25 cellular contexts compared by ENCODE assay signal in genomic region chr2:186135697-186136096, GRCh38.
DNase-seq lines count a peak whose midpoint lies in the region; ATAC-seq, FAIRE-seq and TF ChIP-seq lines count a peak whose summit lies in the region.
"Had no signal": no experiment of that assay in that cellular context is flagged by ENCODE, and none has a peak within 500 bp of the region (broad histone marks: within the 10 kb centered on the region; RNA-seq: fewer than 3 reads in every experiment).

No MANE protein-coding gene starts in this region.

- H3K9me3 ChIP-seq in GM23248 (ENCODE audit: low read depth) = no peaks in the 10 kb centered on the region
- H3K9me3 ChIP-seq in astrocyte (ENCODE audit: insufficient read depth, low read depth, low read length) = no peaks in the 10 kb centered on the region
- no peaks in the 10 kb centered on the region for H3K9me3 ChIP-seq in left ventricle myocardium inferior (replicated peaks)
- no peaks in the 10 kb centered on the region for H3K9me3 ChIP-seq in OCI-LY7 (ENCODE audit: low read length)
- H3K9me3 ChIP-seq: SJCRH30, upper lobe of right lung had no signal

- no peaks in the 10 kb centered on the region for H3F3A ChIP-seq in GM23248 (ENCODE audit: insufficient read depth)

- H4K20me1 ChIP-seq in GM23248 (ENCODE audit: insufficient read depth) (no peaks in the 10 kb centered on the region), astrocyte (ENCODE audit: insufficient read depth, low read length) (no peaks in the 10 kb centered on the region), OCI-LY7 (ENCODE audit: insufficient read depth, low read length) (no peaks in the 10 kb centered on the region)

- H3K4me1 Mint-ChIP-seq in astrocyte (ENCODE audit: low read depth, unreplicated experiment) = peaks cover under 1% of the 10 kb centered on the region
- H3K4me1 Mint-ChIP-seq: activated CD4-positive, alpha-beta T cell treated with anti-CD3 and anti-CD28 coated beads for 36 hours; CD14-positive monocyte had no signal

- H3K27me3 ChIP-seq in GM23248 (replicated peaks; ENCODE audit: insufficient read depth) (no peaks in the 10 kb centered on the region), astrocyte (ENCODE audit: insufficient read depth, low read length) (no peaks in the 10 kb centered on the region), foreskin keratinocyte (no peaks in the 10 kb centered on the region), left ventricle myocardium inferior (ENCODE audit: low read depth) (no peaks in the 10 kb centered on the region)
- H3K27me3 ChIP-seq: adrenal gland, SJCRH30, upper lobe of right lung had no signal

- H3K36me3 ChIP-seq in GM23248 (ENCODE audit: low read depth) = no peaks in the 10 kb centered on the region
- H3K36me3 ChIP-seq in astrocyte (ENCODE audit: insufficient read depth, low read length) = no peaks in the 10 kb centered on the region
- no peaks in the 10 kb centered on the region for H3K36me3 ChIP-seq in left ventricle myocardium inferior
- H3K36me3 ChIP-seq in OCI-LY7 (ENCODE audit: insufficient read depth, low read length) = no peaks in the 10 kb centered on the region
- H3K36me3 ChIP-seq: adrenal gland, SJCRH30, upper lobe of right lung had no signal

- no peaks in the 10 kb centered on the region for H3K79me2 ChIP-seq in GM23248 (ENCODE audit: insufficient read depth)
- no peaks in the 10 kb centered on the region for H3K79me2 ChIP-seq in astrocyte (ENCODE audit: insufficient read depth, low read length)
- no peaks in the 10 kb centered on the region for H3K79me2 ChIP-seq in OCI-LY7 (ENCODE audit: insufficient read depth, low read depth, low read length)

- in situ Hi-C loops in GM23248 (cut with MboI) = no loop called here

- H3K9me2 ChIP-seq in GM23248 (ENCODE audit: insufficient read depth) (no peaks in the 10 kb centered on the region), OCI-LY7 (ENCODE audit: insufficient read depth, low read length) (no peaks in the 10 kb centered on the region)

- no peak overlapping the region for H3K4me3 ChIP-seq in GM23248
- no peak overlapping the region for H3K4me3 ChIP-seq in astrocyte (ENCODE audit: insufficient read depth, low read depth, low read length)
- no peak overlapping the region for H3K4me3 ChIP-seq in left ventricle myocardium inferior
- H3K4me3 ChIP-seq in OCI-LY7 (ENCODE audit: low read depth, low read length, poor library complexity, severe bottlenecking) = no peak overlapping the region
- H3K4me3 ChIP-seq: adrenal gland, GM23338, K562, SJCRH30, upper lobe of right lung had no signal

- no peaks in the 10 kb centered on the region for H3K36me3 Mint-ChIP-seq in astrocyte (ENCODE audit: low read depth, unreplicated experiment)
- H3K36me3 Mint-ChIP-seq: CD14-positive monocyte had no signal

- no peak for ATAC-seq in foreskin keratinocyte
- no peak for ATAC-seq in GM18505 (IDR thresholded peaks at IDR 0.05; ENCODE audit: unreplicated experiment)
- ATAC-seq: activated CD4-positive, alpha-beta T cell treated with anti-CD3 and anti-CD28 coated beads for 36 hours; activated T-cell treated with anti-CD3 and anti-CD28 coated beads, Interleukin-2, amount 50 U/mL, for 4 hours; GM23338; K562; Panc1; upper lobe of right lung had no signal

- POLR2A ChIA-PET in OCI-LY7 (lab: Charles Lee) = interaction anchor here (0.7 to 1.1 kb wide), 3 partner anchors 10 to 22 kb away, joined by 3 to 6 read pairs (median 4); no protein-coding TSS in a partner anchor

- H3K9ac ChIP-seq in GM23248 (no peak overlapping the region), astrocyte (ENCODE audit: low read length) (no peak overlapping the region)

- no TSS peak for BruUV-seq in OCI-LY7 (replicated peaks; lab: Mats Ljungman, UMichigan)

- H2AFZ ChIP-seq in GM23248 (no peak overlapping the region), astrocyte (ENCODE audit: low read depth, low read length) (no peak overlapping the region), OCI-LY7 (ENCODE audit: low read length) (no peak overlapping the region)
- H2AFZ ChIP-seq: GM23338 had no signal

- H3K27ac ChIP-seq in GM23248 (no peak overlapping the region), astrocyte (ENCODE audit: low read depth, low read length) (no peak overlapping the region), foreskin keratinocyte (no peak overlapping the region), left ventricle myocardium inferior (replicated peaks) (no peak overlapping the region), OCI-LY7 (ENCODE audit: low read depth, low read length, poor library complexity, severe bottlenecking) (no peak overlapping the region)
- H3K27ac ChIP-seq: adrenal gland, SJCRH30, upper lobe of right lung had no signal

- WGBS in GM23248 (ENCODE audit: low coverage in 1 of 2, low lambda C conversion rate in 2 of 2, missing lambda C conversion rate in 2 of 2), 2 experiments = 23 to 43% methylated on average over 1 of the region's 1 CpG

- CTCF ChIA-PET in OCI-LY7 (lab: Charles Lee; ENCODE audit: unreplicated experiment) = no interaction called here

- no peak for TF ChIP-seq POLR2A in GM18505 (IDR thresholded peaks at IDR 0.05; ENCODE audit: borderline replicate concordance, extremely low read depth, insufficient read depth, insufficient read length)

- FAIRE-seq in astrocyte (lab: Jason Lieb, UNC) = no peak
- FAIRE-seq: K562 had no signal

- no peak for TF ChIP-seq CTCF in astrocyte (IDR thresholded peaks at IDR 0.05; ENCODE audit: insufficient read depth, low read depth, low read length)
- TF ChIP-seq CTCF in foreskin keratinocyte (conservative IDR thresholded peaks at IDR 0.05) = no peak
- no peak for TF ChIP-seq CTCF in left ventricle myocardium inferior (IDR thresholded peaks at IDR 0.05; ENCODE audit: borderline replicate concordance)
- no peak for TF ChIP-seq CTCF in OCI-LY7 (conservative IDR thresholded peaks at IDR 0.05; ENCODE audit: low read length)

- H3K27ac Mint-ChIP-seq in astrocyte (ENCODE audit: unreplicated experiment) = no peak overlapping the region
- H3K27ac Mint-ChIP-seq: activated CD4-positive, alpha-beta T cell treated with anti-CD3 and anti-CD28 coated beads for 36 hours; CD14-positive monocyte; GM23338; progenitor cell of endocrine pancreas had no signal

- intact Hi-C loops in left ventricle myocardium inferior (cut with micrococcal nuclease) = no loop called here
- intact Hi-C loops in OCI-LY7 (cut with micrococcal nuclease; ENCODE audit: unreplicated experiment) = no loop called here

- no peak overlapping the region for H3K4me2 ChIP-seq in GM23248 (ENCODE audit: unreplicated experiment)
- no peak overlapping the region for H3K4me2 ChIP-seq in astrocyte (ENCODE audit: low read length)
- H3K4me2 ChIP-seq in OCI-LY7 (ENCODE audit: low read length) = no peak overlapping the region
- H3K4me2 ChIP-seq: GM23338 had no signal

- H3K27me3 Mint-ChIP-seq in astrocyte (ENCODE audit: low read depth, unreplicated experiment) = no peaks in the 10 kb centered on the region
- H3K27me3 Mint-ChIP-seq: activated CD4-positive, alpha-beta T cell treated with anti-CD3 and anti-CD28 coated beads for 36 hours; progenitor cell of endocrine pancreas had no signal

- no peaks in the 10 kb centered on the region for H3K9me3 Mint-ChIP-seq in astrocyte (ENCODE audit: unreplicated experiment)
- H3K9me3 Mint-ChIP-seq: GM23338 had no signal

- H3K4me1 ChIP-seq in GM23248 (ENCODE audit: insufficient read depth) (peaks cover 11% of the 10 kb centered on the region), astrocyte (ENCODE audit: insufficient read depth, low read length) (peaks cover 2% of the 10 kb centered on the region), foreskin keratinocyte (no peaks in the 10 kb centered on the region), left ventricle myocardium inferior (peaks cover 1% of the 10 kb centered on the region), OCI-LY7 (ENCODE audit: insufficient read depth, low read length, poor library complexity, severe bottlenecking) (no peaks in the 10 kb centered on the region)
- H3K4me1 ChIP-seq: upper lobe of right lung had no signal

- H3K4me3 Mint-ChIP-seq in astrocyte (ENCODE audit: unreplicated experiment) = no peak overlapping the region
- H3K4me3 Mint-ChIP-seq: activated CD4-positive, alpha-beta T cell treated with anti-CD3 and anti-CD28 coated beads for 36 hours; activated T-cell treated with anti-CD3 and anti-CD28 coated beads, Interleukin-2, amount 50 U/mL, for 4 hours; CD14-positive monocyte; GM23338 had no signal

- peak; percentile 8 for DNase-seq in AG08395 (ENCODE audit: low spot score)
- DNase-seq in GM23248 = peak; percentile 57
- DNase-seq in astrocyte (ENCODE audit: low read depth) = peak; percentile 56
- peak; percentile 13 to 27 for DNase-seq in foreskin keratinocyte
- DNase-seq in left ventricle myocardium inferior = no peak
- no peak for DNase-seq in OCI-LY7 (ENCODE audit: low spot score)
- DNase-seq in DMS114 treated with DMSO at 0.1 percent for 48 hours (lab: John Stamatoyannopoulos, UW; ENCODE audit: unreplicated experiment) = no peak
- DNase-seq: activated CD4-positive, alpha-beta T cell treated with anti-CD3 and anti-CD28 coated beads for 36 hours; activated T-cell treated with anti-CD3 and anti-CD28 coated beads, Interleukin-2, amount 50 U/mL, for 4 hours; adrenal gland; cortex of kidney; head of caudate nucleus; NCI-H1436; SJCRH30; small intestine; stimulated activated CD4-positive, alpha-beta T cell treated with anti-CD3 and anti-CD28 coated beads, Interleukin-1b, Interleukin-23, amount 100 ng/mL, for 48 hours; substantia nigra; T-helper 1 cell; upper lobe of right lung had no signal

Comparison
In these comparisons a context has a peak if more than half of its experiments do, and no peak if none do; other contexts are left out.
1. DNase-seq: peak in AG08395 (single experiment), GM23248 (single experiment), astrocyte (single experiment) and foreskin keratinocyte (2 of 2); none in left ventricle myocardium inferior (single experiment), OCI-LY7 (single experiment) and DMS114 treated with DMSO at 0.1 percent for 48 hours (single experiment).